ENCODE assay signal across 8 cellular contexts in genomic region chr19:21767065-21767800, GRCh38. TPM values are rescaled to one million over a fixed set of nuclear protein-coding genes. Genes with fewer than 3 reads are reported as not detected.
DNase-seq lines count a peak whose midpoint lies in the region; ATAC-seq and TF ChIP-seq lines count a peak whose summit lies in the region.

ZNF100 (minus strand) TSS chr19:21767579; CDS start chr19:21767429, 150 bp downstream.

- peaks cover 1 to 34% (median 21%) of the 10 kb centered on the region in 4 donors for H3K4me1 Mint-ChIP-seq in naive thymus-derived CD8-positive, alpha-beta T cell
- H3K4me1 Mint-ChIP-seq in stimulated activated naive B cell treated with anti-CD40 and anti-IgM and Interleukin-4, amounts not matched to agents 10 μg/mL and 1 μg/mL and 100 μg/mL, for 72 hours: peaks cover 5 to 18% of the 10 kb centered on the region in 2 donors

- H3F3A ChIP-seq in DOHH2 (ENCODE audit: control insufficient read depth, insufficient read depth) (peaks cover 2% of the 10 kb centered on the region; the same call in 1 of the 2 replicates), GM23248 (ENCODE audit: insufficient read depth) (no peaks in the 10 kb centered on the region)

- no peaks in the 10 kb centered on the region for H3K9me2 ChIP-seq in DOHH2 (replicated peaks; ENCODE audit: control insufficient read depth, low read length)
- H3K9me2 ChIP-seq in GM23248 (ENCODE audit: insufficient read depth): no peaks in the 10 kb centered on the region

- peaks cover 0 to 3% (median 0%) of the 10 kb centered on the region in 9 donors for H3K9me3 Mint-ChIP-seq in naive thymus-derived CD8-positive, alpha-beta T cell
- H3K9me3 Mint-ChIP-seq in stimulated activated naive B cell treated with anti-CD40 and anti-IgM and Interleukin-4, amounts not matched to agents 10 μg/mL and 1 μg/mL and 100 μg/mL, for 72 hours: no peaks in the 10 kb centered on the region

- H3K36me3 ChIP-seq in DOHH2 (ENCODE audit: control insufficient read depth, low read length): peaks cover 42% of the 10 kb centered on the region
- no peaks in the 10 kb centered on the region for H3K36me3 ChIP-seq in GM23248 (ENCODE audit: low read depth)

- peak within 1 kb of the TSS; percentile 80 for H3K27ac ChIP-seq in DOHH2 (ENCODE audit: low read depth, low read length)
- peak within 1 kb of the TSS; percentile 89 for H3K27ac ChIP-seq in GM23248

- no peaks in the 10 kb centered on the region for H3K27me3 ChIP-seq in DOHH2 (ENCODE audit: control insufficient read depth, low read length)
- H3K27me3 ChIP-seq in GM23248 (replicated peaks; ENCODE audit: insufficient read depth): no peaks in the 10 kb centered on the region

- peak within 1 kb of the TSS; percentile 92 to 98 (median 94) for H3K27ac Mint-ChIP-seq in naive thymus-derived CD8-positive, alpha-beta T cell
- H3K27ac Mint-ChIP-seq in stimulated activated naive B cell treated with anti-CD40 and anti-IgM and Interleukin-4, amounts not matched to agents 10 μg/mL and 1 μg/mL and 100 μg/mL, for 72 hours: peak within 1 kb of the TSS; percentile 98

- 0 to 1% methylated on average over 35 of the region's 35 CpGs for WGBS in GM23248 (ENCODE audit: low coverage in 1 of 2, low lambda C conversion rate in 2 of 2, missing lambda C conversion rate in 2 of 2), 2 experiments

- peaks cover 20% of the 10 kb centered on the region for H3K9me3 ChIP-seq in DOHH2 (ENCODE audit: control insufficient read depth, insufficient read depth, low read length)
- H3K9me3 ChIP-seq in GM23248 (ENCODE audit: low read depth): no peaks in the 10 kb centered on the region

- H3K4me1 ChIP-seq in DOHH2 (ENCODE audit: control insufficient read depth, low read length) (peaks cover 8% of the 10 kb centered on the region), GM23248 (ENCODE audit: insufficient read depth) (peaks cover 6% of the 10 kb centered on the region; the same call in 1 of the 2 replicates)

- peak within 1 kb of the TSS; percentile 93 for H2AFZ ChIP-seq in GM23248

- peak; percentile 20 for TF ChIP-seq CTCF in DOHH2 (IDR thresholded peaks at IDR 0.05; ENCODE audit: low read depth, low read length, poor library complexity, severe bottlenecking)

- H3K4me2 ChIP-seq in DOHH2 (ENCODE audit: low read length): peak within 1 kb of the TSS; percentile 71
- peak within 1 kb of the TSS; percentile 79 for H3K4me2 ChIP-seq in GM23248 (ENCODE audit: unreplicated experiment)

- peak; percentile 95 for DNase-seq in GM23248
- DNase-seq in Kasumi-1 (lab: John Stamatoyannopoulos, UW): peak; percentile 88 to 89
- peak; percentile 93 for DNase-seq in RPMI8226
- peak; percentile 73 for DNase-seq in activated T-helper 1 cell treated with anti-CD3 and anti-CD28 coated beads, Interleukin-2, amount 50 U/mL, for 16 hours (ENCODE audit: low read depth in 1 of 2, low spot score in 1 of 2)
- DNase-seq in fibroblast of peridontal ligament (ENCODE audit: extremely low read depth): peak; percentile 93
- DNase-seq in naive thymus-derived CD8-positive, alpha-beta T cell: peak; percentile 70 to 92 (median 85)
- DNase-seq in stimulated activated naive B cell treated with anti-CD40 and anti-IgM and Interleukin-4, amounts not matched to agents 10 μg/mL and 1 μg/mL and 100 μg/mL, for 72 hours: peak; percentile 90

- POLR2A ChIA-PET in naive thymus-derived CD8-positive, alpha-beta T cell (lab: Charles Lee): interaction anchor here (0.6 to 2.2 kb wide), 7 partner anchors 29 to 1202 kb away, joined by 3 to 23 read pairs (median 6); partner anchors contain the start of genes ZNF429, ZNF43, ZNF493 and ZNF708

- peak within 1 kb of the TSS; percentile 94 to 98 (median 97) for H3K4me3 Mint-ChIP-seq in naive thymus-derived CD8-positive, alpha-beta T cell
- H3K4me3 Mint-ChIP-seq in stimulated activated naive B cell treated with anti-CD40 and anti-IgM and Interleukin-4, amounts not matched to agents 10 μg/mL and 1 μg/mL and 100 μg/mL, for 72 hours: peak within 1 kb of the TSS; percentile 95 to 99

- peak; percentile 98 for ATAC-seq in naive thymus-derived CD8-positive, alpha-beta T cell
- ATAC-seq in stimulated activated naive B cell treated with anti-CD40 and anti-IgM and Interleukin-4, amounts not matched to agents 10 μg/mL and 1 μg/mL and 100 μg/mL, for 72 hours (replicated peaks): peak; percentile 94 to 97

- peak within 1 kb of the TSS; percentile 99 for H3K4me3 ChIP-seq in DOHH2 (ENCODE audit: low read length)
- H3K4me3 ChIP-seq in GM23248: peak within 1 kb of the TSS; percentile 78

- no peaks in the 10 kb centered on the region for H4K20me1 ChIP-seq in DOHH2 (ENCODE audit: control insufficient read depth, insufficient read depth, low read depth, low read length)
- no peaks in the 10 kb centered on the region for H4K20me1 ChIP-seq in GM23248 (ENCODE audit: insufficient read depth)

- H3K79me2 ChIP-seq in DOHH2 (ENCODE audit: control insufficient read depth, low read length): peaks cover 39% of the 10 kb centered on the region
- peaks cover 13% of the 10 kb centered on the region for H3K79me2 ChIP-seq in GM23248 (ENCODE audit: insufficient read depth)

- in situ Hi-C loops in GM23248 (cut with MboI): no loop called here

- peaks cover 0 to 33% (median 19%) of the 10 kb centered on the region in 3 donors for H3K36me3 Mint-ChIP-seq in naive thymus-derived CD8-positive, alpha-beta T cell
- H3K36me3 Mint-ChIP-seq in stimulated activated naive B cell treated with anti-CD40 and anti-IgM and Interleukin-4, amounts not matched to agents 10 μg/mL and 1 μg/mL and 100 μg/mL, for 72 hours: peaks cover 16 to 20% of the 10 kb centered on the region in 2 donors

- H3K9ac ChIP-seq in GM23248: peak within 1 kb of the TSS; percentile 97

- H3K27me3 Mint-ChIP-seq in naive thymus-derived CD8-positive, alpha-beta T cell: no peaks in the 10 kb centered on the region
- no peaks in the 10 kb centered on the region for H3K27me3 Mint-ChIP-seq in stimulated activated naive B cell treated with anti-CD40 and anti-IgM and Interleukin-4, amounts not matched to agents 10 μg/mL and 1 μg/mL and 100 μg/mL, for 72 hours

RNA-seq across cellular contexts. Expression of gene ZNF100, which starts in this region (rescaled TPM):
- total RNA-seq in GM23248 (2014; rRNA removed; shearing (Covaris generic)): 2.5 and 4.1 TPM in 2 replicates
- polyA plus RNA-seq in GM23248 (2016; fragmentation: Nextera tagmentation; extraction: Ambion mirVana): 1.3 and 2.6 TPM in 2 replicates
- total RNA-seq in naive thymus-derived CD8-positive, alpha-beta T cell: 1 to 10 TPM; 9.1 to 9.7 TPM
- polyA plus RNA-seq in naive thymus-derived CD8-positive, alpha-beta T cell: 10 to 100 TPM in 1 of 3 donors, 1 to 10 TPM in 2; 9.4 to 11.5 (median 9.6) TPM

Comparison
In these comparisons a context has a peak if more than half of its experiments do, and no peak if none do; other contexts are left out.
1. Peak in every context shown above with its lines: DNase-seq, ATAC-seq, H3K4me3 ChIP-seq and H3K27ac ChIP-seq.